ENCODE assay signal across 9 cellular contexts in genomic region chr1:243471754-243472725, GRCh38.
DNase-seq lines count a peak whose midpoint lies in the region; ATAC-seq, FAIRE-seq and TF ChIP-seq lines count a peak whose summit lies in the region.
"Had no signal": no experiment of that assay in that cellular context is flagged by ENCODE, and none has a peak within 500 bp of the region (broad histone marks: within the 10 kb centered on the region; RNA-seq: fewer than 3 reads in every experiment).

No MANE protein-coding gene starts in this region.

- no peak overlapping the region for H3K27ac Mint-ChIP-seq in type B pancreatic cell

- no peaks in the 10 kb centered on the region for H3K9me1 ChIP-seq in endothelial cell of umbilical vein (replicated peaks; ENCODE audit: control insufficient read depth, extremely low read depth, insufficient read depth, low read length)

- BruUV-seq in endothelial cell of umbilical vein (replicated peaks; lab: Mats Ljungman, UMichigan), result no TSS peak

- dilution Hi-C loops in endothelial cell of umbilical vein (cut with MboI; ENCODE audit: extremely low pct_ligation_motif_present, low sequenced_read_pairs), result no loop called here

- peak; percentile 75 for DNase-seq in endothelial cell of umbilical vein (ENCODE audit: low read depth, low spot score)
- DNase-seq in SJCRH30, result no peak
- DNase-seq in type B pancreatic cell (ENCODE audit: extremely low spot score, unreplicated experiment), result no peak
- DNase-seq in NCI-H1694 (lab: John Stamatoyannopoulos, UW), result no peak
- no peak for DNase-seq in mesendoderm

- H3K56ac ChIP-seq in mesendoderm (ENCODE audit: low read length), result no peak overlapping the region

- no peak overlapping the region for H3K4me3 Mint-ChIP-seq in type B pancreatic cell

- CTCF ChIA-PET in endothelial cell of umbilical vein (lab: Charles Lee), result interaction anchor here (0.6 kb wide), 1 partner anchor 19 kb away, joined by 3 read pairs; no protein-coding TSS in a partner anchor

- no peak overlapping the region for H2BK120ac ChIP-seq in mesendoderm (ENCODE audit: low read depth, low read length)

- H3K27ac ChIP-seq in endothelial cell of umbilical vein (ENCODE audit: insufficient read depth, low read depth, low read length) (peak overlapping the region; percentile 19), SJCRH30 (no peak overlapping the region), mesendoderm (ENCODE audit: low read depth, low read length) (no peak overlapping the region)

- POLR2A ChIA-PET in endothelial cell of umbilical vein (lab: Charles Lee), result no interaction called here

- H3K36me3 ChIP-seq in endothelial cell of umbilical vein (ENCODE audit: control insufficient read depth in 2 of 2, extremely low read depth in 1 of 2, insufficient read depth in 2 of 2, low read length in 2 of 2) (no peaks in the 10 kb centered on the region), SJCRH30 (no peaks in the 10 kb centered on the region), mesendoderm (ENCODE audit: control insufficient read depth, insufficient read depth, low read length) (no peaks in the 10 kb centered on the region)

- no peaks in the 10 kb centered on the region for H3K36me3 Mint-ChIP-seq in type B pancreatic cell

- no peaks in the 10 kb centered on the region for H3K9me3 Mint-ChIP-seq in type B pancreatic cell

- H3K23ac ChIP-seq in mesendoderm (ENCODE audit: low read length), result no peak overlapping the region

- H3K9me3 ChIP-seq in endothelial cell of umbilical vein (replicated peaks; ENCODE audit: control insufficient read depth, insufficient read depth, low read length), result no peaks in the 10 kb centered on the region
- no peaks in the 10 kb centered on the region for H3K9me3 ChIP-seq in SJCRH30 (replicated peaks)

- ATAC-seq in GM21447 (IDR thresholded peaks at IDR 0.05; ENCODE audit: unreplicated experiment), result peak; percentile 80
- peak; percentile 81 for ATAC-seq in HG03558 (IDR thresholded peaks at IDR 0.05; ENCODE audit: extremely low read depth, unreplicated experiment)

- no peaks in the 10 kb centered on the region for H3K79me1 ChIP-seq in mesendoderm (ENCODE audit: low read length)

- no peaks in the 10 kb centered on the region for H3K79me2 ChIP-seq in endothelial cell of umbilical vein (ENCODE audit: control insufficient read depth, insufficient read depth, low read length)
- H3K79me2 ChIP-seq in mesendoderm (ENCODE audit: control insufficient read depth, insufficient read depth, low read length), result no peaks in the 10 kb centered on the region

- H3K4me1 ChIP-seq in endothelial cell of umbilical vein (ENCODE audit: control insufficient read depth, extremely low read depth, insufficient read depth, low read length) (peaks cover 18% of the 10 kb centered on the region), SJCRH30 (no peaks in the 10 kb centered on the region), mesendoderm (ENCODE audit: control insufficient read depth, low read depth, low read length) (peaks cover 2% of the 10 kb centered on the region)

- H3K4me3 ChIP-seq in GM08714 (ENCODE audit: low read length) (peak overlapping the region; percentile 47; the same call in 1 of the 2 replicates), endothelial cell of umbilical vein (replicated peaks in 1 of 3; ENCODE audit: insufficient read depth in 1 of 3, low read depth in 1 of 3, low read length in 3 of 3) (no peak overlapping the region), SJCRH30 (no peak overlapping the region), mesendoderm (ENCODE audit: low read length) (no peak overlapping the region)

- H3K4ac ChIP-seq in mesendoderm (ENCODE audit: low read depth, low read length), result no peak overlapping the region

- no peak overlapping the region for H4K8ac ChIP-seq in mesendoderm (ENCODE audit: low read depth, low read length)

- peaks cover 30% of the 10 kb centered on the region for H3K4me1 Mint-ChIP-seq in type B pancreatic cell (ENCODE audit: unreplicated experiment)

- no peak overlapping the region for H2BK5ac ChIP-seq in mesendoderm (ENCODE audit: low read length)

- TF ChIP-seq CTCF in endothelial cell of umbilical vein (IDR thresholded peaks at IDR 0.05; ENCODE audit: extremely low read depth in 1 of 2, insufficient read depth in 1 of 2, low read depth in 1 of 2, low read length in 2 of 2) (no peak), type B pancreatic cell (conservative IDR thresholded peaks at IDR 0.05) (no peak)

- H2AK5ac ChIP-seq in mesendoderm (ENCODE audit: low read length), result no peak overlapping the region

- H3K27me3 ChIP-seq in endothelial cell of umbilical vein (ENCODE audit: control insufficient read depth in 2 of 2, insufficient read depth in 2 of 2, low read length in 2 of 2) (no peaks in the 10 kb centered on the region), SJCRH30 (no peaks in the 10 kb centered on the region), mesendoderm (ENCODE audit: insufficient read depth, low read length, poor library complexity) (no peaks in the 10 kb centered on the region)

- no peak overlapping the region for H4K5ac ChIP-seq in mesendoderm (ENCODE audit: low read length)

- no peak overlapping the region for H3K18ac ChIP-seq in mesendoderm (ENCODE audit: low read length)

- no CpG with 5 or more reads among the region's 3 CpGs for WGBS in mesendoderm (ENCODE audit: extremely low coverage, insufficient coverage, low lambda C conversion rate)

- peak overlapping the region; percentile 98 for H3K4me2 ChIP-seq in endothelial cell of umbilical vein (ENCODE audit: insufficient read depth, low read length)
- H3K4me2 ChIP-seq in mesendoderm (ENCODE audit: low read length), result no peak overlapping the region

- H2BK15ac ChIP-seq in mesendoderm (replicated peaks; ENCODE audit: low read depth), result no peak overlapping the region

- H4K20me1 ChIP-seq in endothelial cell of umbilical vein (replicated peaks; ENCODE audit: control insufficient read depth, extremely low read depth, insufficient read depth, low read length), result no peaks in the 10 kb centered on the region

- FAIRE-seq in endothelial cell of umbilical vein (lab: Jason Lieb, UNC), result peak; percentile 80
- FAIRE-seq: endometrium had no signal

- no peak for TF ChIP-seq POLR2A in endothelial cell of umbilical vein (IDR thresholded peaks at IDR 0.05; ENCODE audit: low read depth, low read length)

- intact Hi-C loops in endothelial cell of umbilical vein (cut with micrococcal nuclease), result loop anchor here (1.0 to 2.0 kb wide), 2 partner anchors 128 to 801 kb away; no protein-coding TSS in a partner anchor

- H3K27me3 Mint-ChIP-seq in type B pancreatic cell, result no peaks in the 10 kb centered on the region

- no peak overlapping the region for H2AFZ ChIP-seq in endothelial cell of umbilical vein (ENCODE audit: low read depth, low read length)

- H3K9ac ChIP-seq in endothelial cell of umbilical vein (replicated peaks; ENCODE audit: extremely low read depth, insufficient read depth, low read length) (no peak overlapping the region), mesendoderm (ENCODE audit: low read length) (no peak overlapping the region)

TF ChIP-seq in endothelial cell of umbilical vein, 7 proteins besides CTCF, POLR2A, EP300 and RAD21:
- TF ChIP-seq FOS (IDR thresholded peaks at IDR 0.05; ENCODE audit: borderline replicate concordance, insufficient read depth, low read length) (peak; percentile 74), JUN (IDR thresholded peaks at IDR 0.05; ENCODE audit: borderline replicate concordance, insufficient read depth, insufficient read length, low read depth) (peak; percentile 68), MYC (IDR thresholded peaks at IDR 0.05; ENCODE audit: low read depth, low read length) (no peak), EZH2 (IDR thresholded peaks at IDR 0.05; ENCODE audit: borderline replicate concordance, low read depth, low read length, severe bottlenecking) (no peak)
TF ChIP-seq in endothelial cell of umbilical vein: peak in this region for 2.
